ENCODE assay signal across 8 cellular contexts in the genomic region with DNA sequence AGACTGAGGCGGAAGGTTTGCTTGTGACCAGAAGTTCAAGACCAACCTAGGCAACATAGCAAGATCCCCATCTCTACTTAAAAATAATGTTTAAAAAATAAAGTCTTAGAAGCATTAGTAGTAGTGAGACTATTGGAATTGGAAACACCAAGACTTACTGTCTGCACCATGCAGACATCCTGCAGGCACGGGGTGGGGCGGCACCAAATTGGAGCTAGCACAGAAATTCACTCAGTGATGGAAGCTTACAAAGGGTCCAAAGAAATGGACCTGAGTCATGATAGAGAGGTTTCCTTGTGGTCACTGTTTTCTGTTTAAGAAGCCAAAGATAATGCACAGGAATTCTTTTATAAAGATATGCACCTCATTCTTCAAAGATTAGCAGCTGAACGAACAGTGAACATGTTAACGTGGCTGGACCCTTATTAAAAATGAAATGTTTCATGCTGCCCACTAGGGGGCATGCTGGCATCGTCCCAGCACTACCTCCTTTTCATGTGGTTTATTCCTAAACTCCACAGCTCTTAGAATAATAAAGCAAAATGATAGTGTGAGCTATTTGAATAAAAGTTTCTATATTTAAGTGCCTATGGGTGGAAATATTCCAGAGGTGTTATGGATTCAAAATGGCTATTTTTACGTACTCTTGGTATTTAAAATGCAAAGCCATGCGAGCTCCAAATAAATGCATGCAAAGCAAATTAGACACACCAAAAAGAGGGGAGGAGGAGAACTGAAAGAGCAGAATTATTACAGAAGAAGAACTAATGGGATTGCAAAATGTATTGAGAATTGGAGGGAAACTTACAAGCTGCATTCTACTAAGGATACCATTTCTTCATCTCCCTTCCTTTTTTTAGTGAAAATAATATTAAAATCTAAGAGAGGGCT. TPM values are rescaled to one million over a fixed set of nuclear protein-coding genes. Genes with fewer than 3 reads are reported as not detected.
A peak's percentile ranks its signal among the peaks of the same experiment; 100 is the strongest.
DNase-seq lines count a peak whose midpoint lies in the region; ATAC-seq and TF ChIP-seq lines count a peak whose summit lies in the region.

No MANE protein-coding gene starts in this region.

- TF ChIP-seq CTCF in WTC11 (IDR thresholded peaks at IDR 0.05) (peak; percentile 67), testis (IDR thresholded peaks at IDR 0.05) (peak; percentile 74 to 85 (median 79))

- no peaks in the 10 kb centered on the region for H3K36me3 ChIP-seq in testis (ENCODE audit: low read depth, missing control alignments)

- intact Hi-C loops in testis (cut with DNase I; ENCODE audit: low total_unique reads): no loop called here

- peak; percentile 61 for ATAC-seq in GM18907 (IDR thresholded peaks at IDR 0.05; ENCODE audit: unreplicated experiment)
- ATAC-seq in WTC11: peak; percentile 50; the same call in 1 of the 2 replicates
- ATAC-seq in HG03460 (IDR thresholded peaks at IDR 0.05; ENCODE audit: unreplicated experiment): no peak

- no peaks in the 10 kb centered on the region for H3K27me3 Mint-ChIP-seq in WTC11 (ENCODE audit: low read depth)

- H3K4me1 ChIP-seq in testis: no peaks in the 10 kb centered on the region

- no peaks in the 10 kb centered on the region for H3K9me3 ChIP-seq in testis

- H3K9me3 Mint-ChIP-seq in WTC11: no peaks in the 10 kb centered on the region

- TF ChIP-seq POLR2A in testis (IDR thresholded peaks at IDR 0.05): no peak

- DNase-seq in C1 segment of cervical spinal cord (lab: John Stamatoyannopoulos, UW) (peak in 9 of 14 donors; percentile 11 to 53 (median 26)), NCI-H146 treated with DMSO at 0.1 percent for 48 hours (lab: John Stamatoyannopoulos, UW; ENCODE audit: unreplicated experiment) (peak; percentile 1), WTC11 (ENCODE audit: low spot score) (no peak), medulla oblongata (ENCODE audit: extremely low spot score) (peak; percentile 86), testis (peak; percentile 60)
- DNase-seq in effector CD8-positive, alpha-beta T cell (lab: John Stamatoyannopoulos, UW): peak; percentile 8

- no peaks in the 10 kb centered on the region for H3K27me3 ChIP-seq in testis

- no peak overlapping the region for H3K4me3 Mint-ChIP-seq in WTC11

- no peak overlapping the region for H3K4me3 ChIP-seq in testis

- no peak overlapping the region for H3K27ac ChIP-seq in testis

- CTCF ChIA-PET in WTC11 (lab: Charles Lee): interaction anchor here (0.6 to 4.9 kb wide), 28 partner anchors 8 to 391 kb away, joined by 3 to 83 read pairs (median 4); partner anchors contain the start of gene ABI1

- no peaks in the 10 kb centered on the region for H3K4me1 Mint-ChIP-seq in WTC11

- H3K27ac Mint-ChIP-seq in WTC11: no peak overlapping the region

- 65 to 73% methylated on average over 8 of the region's 8 CpGs for WGBS in testis, 2 donors

- H3K36me3 Mint-ChIP-seq in WTC11: peaks cover 41% of the 10 kb centered on the region

- POLR2A ChIA-PET in WTC11 (lab: Charles Lee): interaction anchor here (0.8 kb wide), 1 partner anchor 135 kb away, joined by 4 read pairs; the partner anchor contains the start of gene ABI1

TF ChIP-seq in WTC11, 78 proteins besides CTCF, POLR2A, EP300 and RAD21:
- no peak for TF ChIP-seq ZMAT4 (CRISPR knock-in tag; IDR thresholded peaks at IDR 0.05)
- TF ChIP-seq ESRRA (CRISPR knock-in tag; IDR thresholded peaks at IDR 0.05; ENCODE audit: borderline replicate concordance): no peak
- TF ChIP-seq PRRX2 (CRISPR knock-in tag; IDR thresholded peaks at IDR 0.05): no peak
- TF ChIP-seq, protein P1, sequence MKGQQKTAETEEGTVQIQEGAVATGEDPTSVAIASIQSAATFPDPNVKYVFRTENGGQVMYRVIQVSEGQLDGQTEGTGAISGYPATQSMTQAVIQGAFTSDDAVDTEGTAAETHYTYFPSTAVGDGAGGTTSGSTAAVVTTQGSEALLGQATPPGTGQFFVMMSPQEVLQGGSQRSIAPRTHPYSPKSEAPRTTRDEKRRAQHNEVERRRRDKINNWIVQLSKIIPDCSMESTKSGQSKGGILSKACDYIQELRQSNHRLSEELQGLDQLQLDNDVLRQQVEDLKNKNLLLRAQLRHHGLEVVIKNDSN (CRISPR knock-in tag; IDR thresholded peaks at IDR 0.05): no peak
- no peak for TF ChIP-seq ZSCAN18 (CRISPR knock-in tag; IDR thresholded peaks at IDR 0.05)

RNA-seq across cellular contexts. Expression of gene PDSS1, which starts 28.6 kb away (rescaled TPM):
- 13.2 to 13.9 TPM (median 13.6 TPM) in 3 replicates for total RNA-seq in WTC11 (2021)
- 1 to 10 TPM; 8.9 to 9.6 TPM for total RNA-seq in testis
- 10.1 TPM for polyA plus RNA-seq in testis (ENCODE audit: insufficient read depth, low read depth, low replicate concordance)
